Comparison of ENCODE assay signal across 31 cellular contexts in the genomic region with DNA sequence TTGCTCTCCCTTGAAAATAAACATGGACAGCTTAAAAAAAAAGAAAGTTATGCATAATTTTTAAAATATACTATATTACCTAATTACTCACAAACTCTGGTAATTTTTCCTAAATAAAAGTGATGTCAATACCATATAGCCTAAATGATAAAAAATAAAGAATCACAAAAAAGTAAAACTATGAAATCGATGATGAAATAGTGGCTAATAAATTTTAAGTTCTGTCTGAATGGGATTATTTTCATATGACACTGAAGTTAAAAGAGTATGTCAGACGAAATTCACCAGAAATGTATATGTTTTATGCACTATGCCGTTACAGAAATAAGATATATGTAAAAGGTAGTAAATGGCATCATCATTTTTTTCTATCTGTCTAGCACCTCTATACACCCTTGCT.
"Had no signal": no experiment of that assay in that cellular context is flagged by ENCODE, and none has a peak within 500 bp of the region (broad histone marks: within the 10 kb centered on the region; RNA-seq: fewer than 3 reads in every experiment).

No MANE protein-coding gene starts in this region.

- H3K27me3 Mint-ChIP-seq: progenitor cell of endocrine pancreas, type B pancreatic cell had no signal

- H3K4me1 Mint-ChIP-seq: stimulated activated memory B cell treated with anti-CD40 and anti-IgM and Interleukin-4, amounts not matched to agents 10 μg/mL and 1 μg/mL and 100 μg/mL, for 72 hours; stimulated activated naive CD8-positive, alpha-beta T cell treated with anti-CD3 and anti-CD28 coated beads, Interleukin-15, amount 100 ng/mL, for 72 hours had no signal

- H3K4me3 Mint-ChIP-seq: natural killer cell; nephron; neural progenitor cell; stimulated activated memory B cell treated with anti-CD40 and anti-IgM and Interleukin-4, amounts not matched to agents 10 μg/mL and 1 μg/mL and 100 μg/mL, for 72 hours; stimulated activated naive CD8-positive, alpha-beta T cell treated with anti-CD3 and anti-CD28 coated beads, Interleukin-15, amount 100 ng/mL, for 72 hours; type B pancreatic cell had no signal

- H3K9me3 ChIP-seq: ovary, psoas muscle, spleen, suprapubic skin, testis, tibial artery, transverse colon, upper lobe of right lung, uterus had no signal

- DNase-seq: natural killer cell; occipital lobe; ovary; posterior cingulate gyrus; psoas muscle; right cardiac atrium; spleen; stimulated activated CD4-positive, alpha-beta T cell treated with anti-CD3 and anti-CD28 coated beads, Interleukin-12 subunit alpha, Interleukin-12 subunit beta, amount 100 ng/mL, for 4 hours; stimulated activated CD4-positive, alpha-beta T cell treated with anti-CD3 and anti-CD28 coated beads, Interleukin-1b, Interleukin-23, amount 100 ng/mL, for 48 hours; stimulated activated CD4-positive, alpha-beta T cell treated with anti-CD3 and anti-CD28 coated beads, Interleukin-4, amount 100 ng/mL, for 1 hour; stimulated activated CD4-positive, alpha-beta T cell treated with anti-CD3 and anti-CD28 coated beads, Interleukin-4, amount 100 ng/mL, for 4 hours; stimulated activated CD8-positive, alpha-beta memory T cell treated with anti-CD3 and anti-CD28 coated beads, Interleukin-4, amount 100 ng/mL, for 48 hours; stimulated activated naive CD4-positive, alpha-beta T cell; stimulated activated naive CD8-positive, alpha-beta T cell treated with anti-CD3 and anti-CD28 coated beads, Interleukin-15, amount 100 ng/mL, for 72 hours; stimulated activated naive CD8-positive, alpha-beta T cell treated with anti-CD3 and anti-CD28 coated beads, Interleukin-15, Interleukin-2, amounts not matched to agents 100 U/mL and 50 U/mL, for 24 hours; substantia nigra; testis; tibial artery; upper lobe of right lung; uterus had no signal

- H3K4me3 ChIP-seq: neural progenitor cell, ovary, psoas muscle, skin epidermis, smooth muscle cell, spleen, suprapubic skin, testis, tibial artery, transverse colon, upper lobe of right lung, uterus had no signal

- ATAC-seq: natural killer cell; psoas muscle; right cardiac atrium; sciatic nerve; stimulated activated memory B cell treated with anti-CD40 and anti-IgM and Interleukin-4, amounts not matched to agents 10 μg/mL and 1 μg/mL and 100 μg/mL, for 72 hours; stimulated activated naive CD8-positive, alpha-beta T cell treated with anti-CD3 and anti-CD28 coated beads, Interleukin-15, amount 100 ng/mL, for 72 hours; stimulated activated naive CD8-positive, alpha-beta T cell treated with anti-CD3 and anti-CD28 coated beads, Interleukin-15, Interleukin-2, amounts not matched to agents 100 U/mL and 50 U/mL, for 24 hours; upper lobe of right lung had no signal

- H3K27ac ChIP-seq: neural progenitor cell, ovary, parathyroid adenoma, psoas muscle, skin epidermis, spleen, suprapubic skin, testis, tibial artery, transverse colon, upper lobe of right lung, uterus had no signal

- H3K4me2 ChIP-seq: neural progenitor cell, smooth muscle cell had no signal

- H3K9me3 Mint-ChIP-seq: natural killer cell; stimulated activated memory B cell treated with anti-CD40 and anti-IgM and Interleukin-4, amounts not matched to agents 10 μg/mL and 1 μg/mL and 100 μg/mL, for 72 hours; stimulated activated naive CD8-positive, alpha-beta T cell treated with anti-CD3 and anti-CD28 coated beads, Interleukin-15, amount 100 ng/mL, for 72 hours; type B pancreatic cell had no signal

- H3K36me3 Mint-ChIP-seq: natural killer cell; stimulated activated memory B cell treated with anti-CD40 and anti-IgM and Interleukin-4, amounts not matched to agents 10 μg/mL and 1 μg/mL and 100 μg/mL, for 72 hours; type B pancreatic cell had no signal

- H3K27ac Mint-ChIP-seq: natural killer cell; nephron; neural progenitor cell; progenitor cell of endocrine pancreas; stimulated activated memory B cell treated with anti-CD40 and anti-IgM and Interleukin-4, amounts not matched to agents 10 μg/mL and 1 μg/mL and 100 μg/mL, for 72 hours; stimulated activated naive CD8-positive, alpha-beta T cell treated with anti-CD3 and anti-CD28 coated beads, Interleukin-15, amount 100 ng/mL, for 72 hours; type B pancreatic cell had no signal

- H3K4me1 ChIP-seq: neural progenitor cell, parathyroid adenoma, psoas muscle, spleen, testis, tibial artery, upper lobe of right lung, uterus had no signal
